ENCODE assay signal across 3 cellular contexts in genomic region chr5:68365894-68366293, GRCh38.
TF ChIP-seq lines count a peak whose summit lies in the region.

No MANE protein-coding gene starts in this region.

TF ChIP-seq in GM12891, 5 proteins besides CTCF, POLR2A, EP300 and RAD21:
- TF ChIP-seq POU2F2 (IDR thresholded peaks at IDR 0.05; ENCODE audit: low read depth, low read length) (no peak), TAF1 (IDR thresholded peaks at IDR 0.05; ENCODE audit: low read depth, low read length) (no peak), SPI1 (IDR thresholded peaks at IDR 0.05; ENCODE audit: low read depth, low read length) (no peak), PAX5 (IDR thresholded peaks at IDR 0.05; ENCODE audit: insufficient read depth, low read length, severe bottlenecking) (no peak), POLR2AphosphoS5 (IDR thresholded peaks at IDR 0.05; ENCODE audit: low read depth, low read length) (no peak)
TF ChIP-seq in GM12891: peak in this region for 0.

TF ChIP-seq in GM23338, 12 proteins besides CTCF, POLR2A, EP300 and RAD21 (continued from another document):
- no peak for TF ChIP-seq ZNF114 (CRISPR knock-in tag; IDR thresholded peaks at IDR 0.05)
- no peak for TF ChIP-seq ETS1 (IDR thresholded peaks at IDR 0.05)
- no peak for TF ChIP-seq POLR2AphosphoS5 (IDR thresholded peaks at IDR 0.05; ENCODE audit: low read depth)
- no peak for TF ChIP-seq REST (IDR thresholded peaks at IDR 0.05; ENCODE audit: unreplicated experiment)
- no peak for TF ChIP-seq EZH2 (IDR thresholded peaks at IDR 0.05; ENCODE audit: low read depth, unreplicated experiment)
- TF ChIP-seq NANOG (IDR thresholded peaks at IDR 0.05; ENCODE audit: borderline replicate concordance): no peak

TF ChIP-seq in GM12878, 131 proteins besides CTCF, POLR2A, EP300 and RAD21:
- no peak for TF ChIP-seq RFX5 (IDR thresholded peaks at IDR 0.05; ENCODE audit: low read depth, low read length)
- no peak for TF ChIP-seq NRF1 (conservative IDR thresholded peaks at IDR 0.05; ENCODE audit: low read depth, low read length)
- TF ChIP-seq SIN3A (IDR thresholded peaks at IDR 0.05; ENCODE audit: low read depth, low read length): no peak
- no peak for TF ChIP-seq SMAD1 (IDR thresholded peaks at IDR 0.05; ENCODE audit: low read depth, partially characterized antibody)
- TF ChIP-seq JUNB (IDR thresholded peaks at IDR 0.05): no peak
- no peak for TF ChIP-seq TCF12 (IDR thresholded peaks at IDR 0.05; ENCODE audit: low read depth, low read length)
- TF ChIP-seq ATF2 (IDR thresholded peaks at IDR 0.05; ENCODE audit: low read length): no peak
- no peak for TF ChIP-seq SRF (IDR thresholded peaks at IDR 0.05; ENCODE audit: low read depth in 2 of 2, low read length in 2 of 2)
- TF ChIP-seq ZBTB40 (IDR thresholded peaks at IDR 0.05; ENCODE audit: borderline replicate concordance): no peak
- no peak for TF ChIP-seq FOXK2 (IDR thresholded peaks at IDR 0.05)
- no peak for TF ChIP-seq BCLAF1 (IDR thresholded peaks at IDR 0.05)
- TF ChIP-seq DPF2 (IDR thresholded peaks at IDR 0.05): no peak
- TF ChIP-seq MYC (IDR thresholded peaks at IDR 0.05; ENCODE audit: insufficient read depth, insufficient read length, insufficient replicate concordance, low read length, severe bottlenecking): no peak
- TF ChIP-seq BACH1 (IDR thresholded peaks at IDR 0.05; ENCODE audit: borderline replicate concordance): no peak
- TF ChIP-seq MEF2B (IDR thresholded peaks at IDR 0.05; ENCODE audit: partially characterized antibody, poor library complexity, severe bottlenecking): no peak
- no peak for TF ChIP-seq CHD2 (IDR thresholded peaks at IDR 0.05; ENCODE audit: borderline replicate concordance, low read depth, low read length)
